8 cellular contexts compared by ENCODE assay signal in genomic region chr19:45798995-45799517, GRCh38. TPM values are rescaled to one million over a fixed set of nuclear protein-coding genes. Genes with fewer than 3 reads are reported as not detected.
A peak's percentile ranks its signal among the peaks of the same experiment; 100 is the strongest.
DNase-seq lines count a peak whose midpoint lies in the region; ATAC-seq, FAIRE-seq and TF ChIP-seq lines count a peak whose summit lies in the region.

No MANE protein-coding gene starts in this region.

- DNase-seq in Ammon's horn (ENCODE audit: low spot score) (peak; percentile 65), GM23338 (ENCODE audit: low spot score) (peak; percentile 78), NCI-H345 treated with DMSO at 0.1 percent for 48 hours (lab: John Stamatoyannopoulos, UW; ENCODE audit: unreplicated experiment) (peak; percentile 42), endothelial cell of umbilical vein (ENCODE audit: low read depth, low spot score) (peak; percentile 79), naive B cell (peak; percentile 66), HPDE6-E6E7 (ENCODE audit: extremely low spot score) (no peak)
- DNase-seq in activated CD8-positive, alpha-beta T cell treated with anti-CD3 and anti-CD28 coated beads for 36 hours: peak; percentile 69
- DNase-seq in stimulated activated naive CD4-positive, alpha-beta T cell (lab: John Stamatoyannopoulos, UW): peak; percentile 23 to 69 (median 50)

- dilution Hi-C loops in endothelial cell of umbilical vein (cut with MboI; ENCODE audit: extremely low pct_ligation_motif_present, low sequenced_read_pairs): no loop called here

- BruUV-seq in endothelial cell of umbilical vein (replicated peaks; lab: Mats Ljungman, UMichigan): no TSS peak

- no peaks in the 10 kb centered on the region for H3F3A ChIP-seq in GM23338 (replicated peaks; ENCODE audit: low read depth)

- H3K27me3 Mint-ChIP-seq in GM23338 (ENCODE audit: insufficient read depth, low read depth, poor library complexity): peaks cover 17% of the 10 kb centered on the region
- peaks cover 30% of the 10 kb centered on the region for H3K27me3 Mint-ChIP-seq in activated CD8-positive, alpha-beta T cell treated with anti-CD3 and anti-CD28 coated beads for 36 hours
- peaks cover 6 to 29% (median 19%) of the 10 kb centered on the region in 3 donors for H3K27me3 Mint-ChIP-seq in naive B cell

- H3K4me3 Mint-ChIP-seq in GM23338 (no peak overlapping the region; the same call in 2 of the 3 replicates), naive B cell (no peak overlapping the region)
- no peak overlapping the region for H3K4me3 Mint-ChIP-seq in activated CD8-positive, alpha-beta T cell treated with anti-CD3 and anti-CD28 coated beads for 36 hours

- H3K4me3 ChIP-seq in GM23338 (no peak overlapping the region), endothelial cell of umbilical vein (replicated peaks in 1 of 3; ENCODE audit: insufficient read depth in 1 of 3, low read depth in 1 of 3, low read length in 3 of 3) (no peak overlapping the region)

- H3K4me2 ChIP-seq in GM23338 (no peak overlapping the region), endothelial cell of umbilical vein (ENCODE audit: insufficient read depth, low read length) (no peak overlapping the region)

- no peak overlapping the region for H3K27ac Mint-ChIP-seq in GM23338
- no peak overlapping the region for H3K27ac Mint-ChIP-seq in activated CD8-positive, alpha-beta T cell treated with anti-CD3 and anti-CD28 coated beads for 36 hours
- H3K27ac Mint-ChIP-seq in naive B cell: peak overlapping the region in 1 of 6 donors; percentile 47

- H2AFZ ChIP-seq in GM23338 (no peak overlapping the region), endothelial cell of umbilical vein (ENCODE audit: low read depth, low read length) (no peak overlapping the region)

- TF ChIP-seq CTCF in GM23338 (conservative IDR thresholded peaks at IDR 0.05; ENCODE audit: low read depth in 2 of 2) (peak; percentile 76 to 80), endothelial cell of umbilical vein (IDR thresholded peaks at IDR 0.05; ENCODE audit: extremely low read depth in 1 of 2, insufficient read depth in 1 of 2, low read depth in 1 of 2, low read length in 2 of 2) (peak; percentile 70 to 77)
- peak; percentile 89 for TF ChIP-seq CTCF in activated CD8-positive, alpha-beta T cell treated with anti-CD3 and anti-CD28 coated beads for 36 hours (IDR thresholded peaks at IDR 0.05)

- intact Hi-C loops in activated CD8-positive, alpha-beta T cell treated with anti-CD3 and anti-CD28 coated beads for 36 hours (cut with micrococcal nuclease): loop anchor here (2.0 kb wide), 1 partner anchor 28 kb away; no protein-coding TSS in a partner anchor
- intact Hi-C loops in endothelial cell of umbilical vein (cut with micrococcal nuclease): loop anchor here (1.0 kb wide), 1 partner anchor 29 kb away; no protein-coding TSS in a partner anchor

- no peak for TF ChIP-seq POLR2A in endothelial cell of umbilical vein (IDR thresholded peaks at IDR 0.05; ENCODE audit: low read depth, low read length)

- FAIRE-seq in endothelial cell of umbilical vein (lab: Jason Lieb, UNC): peak; percentile 87

- CTCF ChIA-PET in activated CD8-positive, alpha-beta T cell treated with anti-CD3 and anti-CD28 coated beads for 36 hours (lab: Charles Lee): interaction anchor here (0.6 to 5.1 kb wide), 31 partner anchors 8 to 1335 kb away, joined by 3 to 124 read pairs (median 4); partner anchors contain the start of genes DMPK, FOXA3, QPCTL and RSPH6A
- CTCF ChIA-PET in endothelial cell of umbilical vein (lab: Charles Lee): interaction anchor here (0.7 to 5.7 kb wide), 23 partner anchors 9 to 230 kb away, joined by 3 to 125 read pairs (median 4); partner anchors contain the start of genes DMPK, FBXO46, IRF2BP1 and SIX5

- H3K9me2 ChIP-seq in GM23338 (ENCODE audit: insufficient read depth): no peaks in the 10 kb centered on the region

- H3K27ac ChIP-seq in GM23338 (ENCODE audit: low read depth) (no peak overlapping the region), endothelial cell of umbilical vein (ENCODE audit: insufficient read depth, low read depth, low read length) (no peak overlapping the region)

- H3K79me2 ChIP-seq in GM23338 (replicated peaks; ENCODE audit: insufficient read depth) (no peaks in the 10 kb centered on the region), endothelial cell of umbilical vein (ENCODE audit: control insufficient read depth, insufficient read depth, low read length) (no peaks in the 10 kb centered on the region)

- ATAC-seq in GM23338 (peak; percentile 84), naive B cell (ENCODE audit: low read depth in 2 of 2) (peak; percentile 99 to 100)
- ATAC-seq in activated CD8-positive, alpha-beta T cell treated with anti-CD3 and anti-CD28 coated beads for 36 hours: peak; percentile 91

- H3K9me3 ChIP-seq in endothelial cell of umbilical vein (replicated peaks; ENCODE audit: control insufficient read depth, insufficient read depth, low read length): no peaks in the 10 kb centered on the region

- H3K27me3 ChIP-seq in GM23338 (ENCODE audit: insufficient read depth): no peaks in the 10 kb centered on the region
- no peaks in the 10 kb centered on the region for H3K27me3 ChIP-seq in endothelial cell of umbilical vein (ENCODE audit: control insufficient read depth in 2 of 2, insufficient read depth in 2 of 2, low read length in 2 of 2)

- no peak overlapping the region for H3K9ac ChIP-seq in endothelial cell of umbilical vein (replicated peaks; ENCODE audit: extremely low read depth, insufficient read depth, low read length)

- peaks cover 12% of the 10 kb centered on the region for H3K4me1 Mint-ChIP-seq in GM23338
- peaks cover 6% of the 10 kb centered on the region for H3K4me1 Mint-ChIP-seq in activated CD8-positive, alpha-beta T cell treated with anti-CD3 and anti-CD28 coated beads for 36 hours (ENCODE audit: low read depth)
- H3K4me1 Mint-ChIP-seq in naive B cell: peaks cover 5 to 7% (median 6%) of the 10 kb centered on the region in 3 donors

- H3K9me3 Mint-ChIP-seq in GM23338 (no peaks in the 10 kb centered on the region), naive B cell (peaks cover 0 to 2% (median 0%) of the 10 kb centered on the region in 7 donors)
- no peaks in the 10 kb centered on the region for H3K9me3 Mint-ChIP-seq in activated CD8-positive, alpha-beta T cell treated with anti-CD3 and anti-CD28 coated beads for 36 hours

- H4K20me1 ChIP-seq in GM23338 (replicated peaks; ENCODE audit: insufficient read depth) (no peaks in the 10 kb centered on the region), endothelial cell of umbilical vein (replicated peaks; ENCODE audit: control insufficient read depth, extremely low read depth, insufficient read depth, low read length) (no peaks in the 10 kb centered on the region)

- H3K36me3 Mint-ChIP-seq in GM23338 (ENCODE audit: low read depth) (no peaks in the 10 kb centered on the region), naive B cell (no peaks in the 10 kb centered on the region)
- H3K36me3 Mint-ChIP-seq in activated CD8-positive, alpha-beta T cell treated with anti-CD3 and anti-CD28 coated beads for 36 hours (ENCODE audit: low read depth): no peaks in the 10 kb centered on the region

- H3K9me1 ChIP-seq in endothelial cell of umbilical vein (replicated peaks; ENCODE audit: control insufficient read depth, extremely low read depth, insufficient read depth, low read length): no peaks in the 10 kb centered on the region

- H3K36me3 ChIP-seq in GM23338 (ENCODE audit: insufficient read depth) (no peaks in the 10 kb centered on the region), endothelial cell of umbilical vein (ENCODE audit: control insufficient read depth in 2 of 2, extremely low read depth in 1 of 2, insufficient read depth in 2 of 2, low read length in 2 of 2) (no peaks in the 10 kb centered on the region)

- H3K4me1 ChIP-seq in GM23338 (ENCODE audit: insufficient read depth): no peaks in the 10 kb centered on the region
- no peaks in the 10 kb centered on the region for H3K4me1 ChIP-seq in endothelial cell of umbilical vein (ENCODE audit: control insufficient read depth, extremely low read depth, insufficient read depth, low read length)

- POLR2A ChIA-PET in activated CD8-positive, alpha-beta T cell treated with anti-CD3 and anti-CD28 coated beads for 36 hours (lab: Charles Lee): interaction anchor here (0.7 to 4.7 kb wide), 7 partner anchors 15 to 1123 kb away, joined by 3 to 27 read pairs (median 3); partner anchors contain the start of gene SIX5
- POLR2A ChIA-PET in endothelial cell of umbilical vein (lab: Charles Lee): interaction anchor here (1.2 kb wide), 1 partner anchor 30 kb away, joined by 3 read pairs; the partner anchor contains the start of gene SIX5

RNA-seq across cellular contexts. Expression of gene DMWD, which starts 6.4 kb away (rescaled TPM):
- total RNA-seq in GM23338 (2014; rRNA removed; shearing (Covaris generic)): 33.1 and 45.6 TPM in 2 replicates
- polyA plus RNA-seq in GM23338 (2016; fragmentation: Nextera tagmentation; extraction: Ambion mirVana): 11.8 and 12.1 TPM in 2 replicates
- 10 to 100 TPM; 23.5 to 26.0 TPM for total RNA-seq in activated CD8-positive, alpha-beta T cell treated with anti-CD3 and anti-CD28 coated beads for 36 hours
- 81.1 and 81.6 TPM in 2 replicates for total RNA-seq in endothelial cell of umbilical vein
- polyA plus RNA-seq in endothelial cell of umbilical vein: 36.9 and 45.5 TPM in 2 replicates
- polyA plus RNA-seq in endothelial cell of umbilical vein (2011; cell fraction: cytosol; rRNA removed): 15.9 and 21.2 TPM in 2 replicates
- 153 and 171 TPM in 2 replicates for polyA plus RNA-seq in endothelial cell of umbilical vein (2011; cell fraction: nucleus; rRNA removed)
- polyA plus RNA-seq in endothelial cell of umbilical vein (2012): 30.8 and 40.4 TPM in 2 replicates
- polyA minus RNA-seq in endothelial cell of umbilical vein: 45.7 and 47.2 TPM in 2 replicates
- polyA minus RNA-seq in endothelial cell of umbilical vein (2011; cell fraction: cytosol; rRNA and poly(A)+ RNA removed): 17.7 TPM
- 65.0 and 102 TPM in 2 replicates for polyA minus RNA-seq in endothelial cell of umbilical vein (2011; cell fraction: nucleus; rRNA and poly(A)+ RNA removed)
- polyA plus RNA-seq in naive B cell (ENCODE audit: low read depth in 6 of 6): 10 to 100 TPM; 13.4 to 28.1 (median 22.1) TPM

RNA-seq across cellular contexts. Expression of gene RSPH6A, which starts 16.1 kb away (rescaled TPM):
- 0.21 and 0.23 TPM in 2 replicates for total RNA-seq in GM23338 (2014; rRNA removed; shearing (Covaris generic))
- polyA plus RNA-seq in GM23338 (2016; fragmentation: Nextera tagmentation; extraction: Ambion mirVana): 0.11 TPM in 1 of 2 replicates, not detected in the other
- total RNA-seq in activated CD8-positive, alpha-beta T cell treated with anti-CD3 and anti-CD28 coated beads for 36 hours: under 1 TPM; 0.41 to 0.63 TPM
- total RNA-seq in endothelial cell of umbilical vein: 0.25 and 0.62 TPM in 2 replicates
- polyA plus RNA-seq in endothelial cell of umbilical vein: 0.03 TPM in 1 of 2 replicates, not detected in the other
- not detected in 2 replicates for polyA plus RNA-seq in endothelial cell of umbilical vein (2011; cell fraction: cytosol; rRNA removed)
- 0.20 and 0.21 TPM in 2 replicates for polyA plus RNA-seq in endothelial cell of umbilical vein (2011; cell fraction: nucleus; rRNA removed)
- polyA plus RNA-seq in endothelial cell of umbilical vein (2012): not detected in 2 replicates
- polyA minus RNA-seq in endothelial cell of umbilical vein: 0.08 TPM in 1 of 2 replicates, not detected in the other
- not detected for polyA minus RNA-seq in endothelial cell of umbilical vein (2011; cell fraction: cytosol; rRNA and poly(A)+ RNA removed)
- 0.29 and 0.82 TPM in 2 replicates for polyA minus RNA-seq in endothelial cell of umbilical vein (2011; cell fraction: nucleus; rRNA and poly(A)+ RNA removed)
- polyA plus RNA-seq in naive B cell (ENCODE audit: low read depth in 6 of 6): not detected

RNA-seq across cellular contexts. Expression of gene DMPK, which starts 16.8 kb away (rescaled TPM):
- 18.9 and 24.0 TPM in 2 replicates for total RNA-seq in GM23338 (2014; rRNA removed; shearing (Covaris generic))
- polyA plus RNA-seq in GM23338 (2016; fragmentation: Nextera tagmentation; extraction: Ambion mirVana) (9.2 and 9.8 TPM in 2 replicates), endothelial cell of umbilical vein (36.6 and 45.2 TPM in 2 replicates), naive B cell (ENCODE audit: low read depth in 6 of 6) (1 to 10 TPM in 3 of 6 donors, under 1 TPM in 2, not detected in 1; 0.31 to 2.7 (median 1.1) TPM)
- total RNA-seq in activated CD8-positive, alpha-beta T cell treated with anti-CD3 and anti-CD28 coated beads for 36 hours: 1 to 10 TPM; 5.8 to 8.0 TPM
- 70.4 and 73.3 TPM in 2 replicates for total RNA-seq in endothelial cell of umbilical vein
- 10.7 and 14.2 TPM in 2 replicates for polyA plus RNA-seq in endothelial cell of umbilical vein (2011; cell fraction: cytosol; rRNA removed)
- 317 and 347 TPM in 2 replicates for polyA plus RNA-seq in endothelial cell of umbilical vein (2011; cell fraction: nucleus; rRNA removed)
- polyA plus RNA-seq in endothelial cell of umbilical vein (2012): 25.6 and 34.3 TPM in 2 replicates
- 21.2 and 24.7 TPM in 2 replicates for polyA minus RNA-seq in endothelial cell of umbilical vein
- polyA minus RNA-seq in endothelial cell of umbilical vein (2011; cell fraction: cytosol; rRNA and poly(A)+ RNA removed): 11.9 TPM
- polyA minus RNA-seq in endothelial cell of umbilical vein (2011; cell fraction: nucleus; rRNA and poly(A)+ RNA removed): 37.9 and 61.8 TPM in 2 replicates

RNA-seq across cellular contexts. Expression of gene SIX5, which starts 30.0 kb away (rescaled TPM):
- total RNA-seq in GM23338 (2014; rRNA removed; shearing (Covaris generic)): 16.1 and 22.6 TPM in 2 replicates
- polyA plus RNA-seq in GM23338 (2016; fragmentation: Nextera tagmentation; extraction: Ambion mirVana) (10.1 and 12.4 TPM in 2 replicates), endothelial cell of umbilical vein (13.1 and 15.3 TPM in 2 replicates), naive B cell (ENCODE audit: low read depth in 6 of 6) (under 1 TPM in 1 of 6 donors, not detected in 5; 0.18 TPM)
- 1 to 10 TPM in 1 of 2 experiments, under 1 TPM in 1; 0.97 to 1.5 TPM for total RNA-seq in activated CD8-positive, alpha-beta T cell treated with anti-CD3 and anti-CD28 coated beads for 36 hours
- total RNA-seq in endothelial cell of umbilical vein: 15.2 and 16.7 TPM in 2 replicates
- 7.2 and 10.7 TPM in 2 replicates for polyA plus RNA-seq in endothelial cell of umbilical vein (2011; cell fraction: cytosol; rRNA removed)
- polyA plus RNA-seq in endothelial cell of umbilical vein (2011; cell fraction: nucleus; rRNA removed): 13.6 and 19.0 TPM in 2 replicates
- 3.9 and 7.4 TPM in 2 replicates for polyA plus RNA-seq in endothelial cell of umbilical vein (2012)
- polyA minus RNA-seq in endothelial cell of umbilical vein: 3.8 TPM in 2 replicates
- polyA minus RNA-seq in endothelial cell of umbilical vein (2011; cell fraction: cytosol; rRNA and poly(A)+ RNA removed): 11.5 TPM
- polyA minus RNA-seq in endothelial cell of umbilical vein (2011; cell fraction: nucleus; rRNA and poly(A)+ RNA removed): 3.2 and 8.1 TPM in 2 replicates
